Comparison of ENCODE assay signal across 1 cellular context in genomic region chr19:48443262-48443661, GRCh38.
TF ChIP-seq lines count a peak whose summit lies in the region.

No MANE protein-coding gene starts in this region.

TF ChIP-seq in GM23338, 12 proteins besides CTCF, POLR2A, EP300 and RAD21 (continued from another document):
- TF ChIP-seq ZNF462 (CRISPR knock-in tag; IDR thresholded peaks at IDR 0.05), result no peak
- TF ChIP-seq CREB1 (CRISPR knock-in tag; IDR thresholded peaks at IDR 0.05; ENCODE audit: low read depth), result no peak
- TF ChIP-seq POLR2AphosphoS5 (IDR thresholded peaks at IDR 0.05; ENCODE audit: low read depth), result no peak
- no peak for TF ChIP-seq STAT1 (IDR thresholded peaks at IDR 0.05; ENCODE audit: unreplicated experiment)
- TF ChIP-seq EZH2phosphoT487 (IDR thresholded peaks at IDR 0.05; ENCODE audit: unreplicated experiment), result no peak
- no peak for TF ChIP-seq JUNB (IDR thresholded peaks at IDR 0.05; ENCODE audit: unreplicated experiment)
- TF ChIP-seq ETS1 (IDR thresholded peaks at IDR 0.05), result no peak
